ENCODE assay signal across 8 cellular contexts in genomic region chr16:11977206-11978041, GRCh38. TPM values are rescaled to one million over a fixed set of nuclear protein-coding genes. Genes with fewer than 3 reads are reported as not detected.
DNase-seq lines count a peak whose midpoint lies in the region; ATAC-seq, FAIRE-seq and TF ChIP-seq lines count a peak whose summit lies in the region.

No MANE protein-coding gene starts in this region.

- H3K4me1 ChIP-seq in tibial artery = peaks cover 0 to 23% (median 13%) of the 10 kb centered on the region in 4 donors

- peaks cover 0 to 18% (median 0%) of the 10 kb centered on the region in 3 donors for H3K36me3 ChIP-seq in tibial artery

- no peaks in the 10 kb centered on the region for H3K9me3 ChIP-seq in tibial artery

- peaks cover under 1% of the 10 kb centered on the region for H3K36me3 Mint-ChIP-seq in chondrocyte (ENCODE audit: low read depth)

- peak overlapping the region; percentile 75 to 87 for H3K27ac ChIP-seq in tibial artery

- 10 to 13% methylated on average over 15 of the region's 15 CpGs for WGBS in lower leg skin, 2 donors

- peaks cover 29% of the 10 kb centered on the region for H3K4me1 Mint-ChIP-seq in chondrocyte (ENCODE audit: low read depth)

- TF ChIP-seq CTCF in chondrocyte (IDR thresholded peaks at IDR 0.05) (no peak), lower leg skin (IDR thresholded peaks at IDR 0.05) (no peak), tibial artery (IDR thresholded peaks at IDR 0.05) (no peak)

- intact Hi-C loops in lower leg skin (cut with DNase I; ENCODE audit: low total_unique reads) (no loop called here), tibial artery (cut with DNase I; ENCODE audit: low total_unique reads) (loop anchor here (10.0 kb wide), 2 partner anchors 63 to 87 kb away; partner anchors contain the start of gene GSPT1)

- H3K4me3 ChIP-seq in lower leg skin (ENCODE audit: low read depth, poor library complexity, severe bottlenecking) (peak overlapping the region; percentile 72), tibial artery (peak overlapping the region; percentile 82 to 93)

- no peak for ATAC-seq in GM19324 (IDR thresholded peaks at IDR 0.05; ENCODE audit: low FRiP score, unreplicated experiment)

- H3K4me3 Mint-ChIP-seq in chondrocyte (ENCODE audit: unreplicated experiment) = peak overlapping the region; percentile 91

- peak; percentile 85 for DNase-seq in EL
- peak; percentile 29 for DNase-seq in NCI-H82 treated with DMSO at 0.1 percent for 48 hours (lab: John Stamatoyannopoulos, UW; ENCODE audit: unreplicated experiment)
- no peak for DNase-seq in chondrocyte (ENCODE audit: low spot score)
- peak in 1 of 2 donors; percentile 58 for DNase-seq in lower leg skin (ENCODE audit: low spot score in 2 of 2)
- DNase-seq in tibial artery = peak; percentile 63 to 75
- DNase-seq in D341Med (ENCODE audit: low spot score) = no peak
- DNase-seq in GM12892 (ENCODE audit: insufficient read length) = no peak

- H3K9me3 Mint-ChIP-seq in chondrocyte (ENCODE audit: low read depth) = no peaks in the 10 kb centered on the region

- no peaks in the 10 kb centered on the region for H3K27me3 Mint-ChIP-seq in chondrocyte (ENCODE audit: low read depth)

- H3K27me3 ChIP-seq in tibial artery = no peaks in the 10 kb centered on the region

- FAIRE-seq in GM12892 (lab: Jason Lieb, UNC) = no peak

- TF ChIP-seq POLR2A in lower leg skin (IDR thresholded peaks at IDR 0.05) = no peak
- TF ChIP-seq POLR2A in GM12892 (IDR thresholded peaks at IDR 0.05; ENCODE audit: low read depth, low read length) = no peak

- peak overlapping the region; percentile 87 for H3K27ac Mint-ChIP-seq in chondrocyte (ENCODE audit: unreplicated experiment)

RNA-seq across cellular contexts. Expression of gene SNX29, which starts 0.9 kb away (rescaled TPM):
- 13.6 to 23.2 TPM (median 14.3 TPM) in 3 replicates for total RNA-seq in chondrocyte
- total RNA-seq in lower leg skin = 10 to 100 TPM; 19.3 to 24.8 (median 23.9) TPM
- 22.8 TPM for polyA plus RNA-seq in GM12892 (2012; ENCODE audit: missing spikeins)

RNA-seq across cellular contexts. Expression of gene TNFRSF17, which starts 12.4 kb away (rescaled TPM):
- not detected in 3 replicates for total RNA-seq in chondrocyte
- total RNA-seq in lower leg skin = not detected
- polyA plus RNA-seq in GM12892 (2012; ENCODE audit: missing spikeins) = 107 TPM

RNA-seq across cellular contexts. Expression of gene NPIPB2, which starts 35.6 kb away (rescaled TPM):
- total RNA-seq in chondrocyte (5.9 to 11.9 TPM (median 6.2 TPM) in 3 replicates), lower leg skin (10 to 100 TPM in 1 of 4 donors, 1 to 10 TPM in 3; 4.1 to 12.9 (median 5.2) TPM)
- polyA plus RNA-seq in GM12892 (2012; ENCODE audit: missing spikeins) = 7.5 TPM

Comparison
In these comparisons a context has a peak if more than half of its experiments do, and no peak if none do; other contexts are left out.
1. DNase-seq: peak in EL (single experiment), NCI-H82 treated with DMSO at 0.1 percent for 48 hours (single experiment) and tibial artery (2 of 2); none in chondrocyte (single experiment), D341Med (single experiment) and GM12892 (single experiment).